In genomic region chr17:39925282-39926134, GRCh38 we compare ENCODE assay signal across 8 cellular contexts. TPM values are rescaled to one million over a fixed set of nuclear protein-coding genes. Genes with fewer than 3 reads are reported as not detected.
A peak's percentile ranks its signal among the peaks of the same experiment; 100 is the strongest.
DNase-seq lines count a peak whose midpoint lies in the region; ATAC-seq and TF ChIP-seq lines count a peak whose summit lies in the region.
"Had no signal": no experiment of that assay in that cellular context is flagged by ENCODE, and none has a peak within 500 bp of the region (broad histone marks: within the 10 kb centered on the region; RNA-seq: fewer than 3 reads in every experiment).

No MANE protein-coding gene starts in this region.

- peak overlapping the region; percentile 86 for H3K4me3 Mint-ChIP-seq in activated T-helper 2 cell treated with anti-CD3 and anti-CD28 coated beads, Interferon-gamma antibody, Interleukin-2, Interleukin-4, amounts not matched to agents 10 μg/mL and 5 μg/mL and 100 μg/mL, durations not matched to agents 14 hours and 24 hours and 36 hours (ENCODE audit: low read depth)

- intact Hi-C loops in activated T-helper 2 cell treated with anti-CD3 and anti-CD28 coated beads, Interferon-gamma antibody, Interleukin-2, Interleukin-4, amounts not matched to agents 10 μg/mL and 5 μg/mL and 100 μg/mL, durations not matched to agents 14 hours and 24 hours and 36 hours (cut with micrococcal nuclease), result loop anchor here (5.0 kb wide), 4 partner anchors 57 to 173 kb away; partner anchors contain the start of genes PSMD3 and ZPBP2

- H3K4me2 ChIP-seq in neural cell (ENCODE audit: low read length), result no peak overlapping the region

- no peaks in the 10 kb centered on the region for H3F3A ChIP-seq in neural cell (ENCODE audit: insufficient read depth, low read length, poor library complexity, severe bottlenecking)

- peak overlapping the region; percentile 84 for H3K9ac ChIP-seq in neural cell (ENCODE audit: low read length)

- H3K9me3 Mint-ChIP-seq in activated T-helper 2 cell treated with anti-CD3 and anti-CD28 coated beads, Interferon-gamma antibody, Interleukin-2, Interleukin-4, amounts not matched to agents 10 μg/mL and 5 μg/mL and 100 μg/mL, durations not matched to agents 14 hours and 24 hours and 36 hours, result no peaks in the 10 kb centered on the region

- H3K9me3 ChIP-seq in neural cell (ENCODE audit: low read length), result no peaks in the 10 kb centered on the region

- no peaks in the 10 kb centered on the region for H3K27me3 ChIP-seq in HL-60 (ENCODE audit: insufficient read depth, poor library complexity, severe bottlenecking)
- no peaks in the 10 kb centered on the region for H3K27me3 ChIP-seq in neural cell (ENCODE audit: insufficient read depth, low read depth, low read length)

- peaks cover 57% of the 10 kb centered on the region for H3K4me1 Mint-ChIP-seq in activated T-helper 2 cell treated with anti-CD3 and anti-CD28 coated beads, Interferon-gamma antibody, Interleukin-2, Interleukin-4, amounts not matched to agents 10 μg/mL and 5 μg/mL and 100 μg/mL, durations not matched to agents 14 hours and 24 hours and 36 hours (ENCODE audit: low read depth)

- H3K36me3 Mint-ChIP-seq in activated T-helper 2 cell treated with anti-CD3 and anti-CD28 coated beads, Interferon-gamma antibody, Interleukin-2, Interleukin-4, amounts not matched to agents 10 μg/mL and 5 μg/mL and 100 μg/mL, durations not matched to agents 14 hours and 24 hours and 36 hours (ENCODE audit: low read depth), result peaks cover 44% of the 10 kb centered on the region

- no peaks in the 10 kb centered on the region for H4K20me1 ChIP-seq in neural cell (ENCODE audit: insufficient read depth)

- H3K79me2 ChIP-seq in neural cell (replicated peaks; ENCODE audit: insufficient read depth, low read length), result peaks cover 15% of the 10 kb centered on the region

- ATAC-seq in GM21423 (IDR thresholded peaks at IDR 0.05; ENCODE audit: unreplicated experiment), result no peak
- no peak for ATAC-seq in HG03378 (IDR thresholded peaks at IDR 0.05; ENCODE audit: unreplicated experiment)

- TF ChIP-seq CTCF in HL-60 (IDR thresholded peaks at IDR 0.05; ENCODE audit: insufficient read depth, low read length), result no peak
- no peak for TF ChIP-seq CTCF in neural cell (IDR thresholded peaks at IDR 0.05; ENCODE audit: poor library complexity, severe bottlenecking)

- no peaks in the 10 kb centered on the region for H3K27me3 Mint-ChIP-seq in activated T-helper 2 cell treated with anti-CD3 and anti-CD28 coated beads, Interferon-gamma antibody, Interleukin-2, Interleukin-4, amounts not matched to agents 10 μg/mL and 5 μg/mL and 100 μg/mL, durations not matched to agents 14 hours and 24 hours and 36 hours (ENCODE audit: low read depth)

- TF ChIP-seq RAD21 in neural cell (conservative IDR thresholded peaks at IDR 0.05), result no peak

- peak overlapping the region; percentile 76 for H3K27ac ChIP-seq in HL-60 (replicated peaks)
- no peak overlapping the region for H3K27ac ChIP-seq in neural cell (ENCODE audit: low read length)

- no peak for DNase-seq in HL-60 (ENCODE audit: low read depth in 1 of 2, low spot score in 1 of 2)
- no peak for DNase-seq in activated T-helper 2 cell treated with anti-CD3 and anti-CD28 coated beads, Interferon-gamma antibody, Interleukin-2, Interleukin-4, amounts not matched to agents 10 μg/mL and 5 μg/mL and 100 μg/mL, durations not matched to agents 14 hours and 24 hours and 36 hours (ENCODE audit: low spot score)
- DNase-seq in retina, result no peak
- DNase-seq: NCI-H1417 had no signal

- H3K4me3 ChIP-seq in HL-60 (replicated peaks; ENCODE audit: insufficient read depth, low read length), result no peak overlapping the region
- peak overlapping the region; percentile 73 for H3K4me3 ChIP-seq in neural cell (ENCODE audit: low read length)

- peak overlapping the region; percentile 89 for H3K27ac Mint-ChIP-seq in activated T-helper 2 cell treated with anti-CD3 and anti-CD28 coated beads, Interferon-gamma antibody, Interleukin-2, Interleukin-4, amounts not matched to agents 10 μg/mL and 5 μg/mL and 100 μg/mL, durations not matched to agents 14 hours and 24 hours and 36 hours

- H3K9me2 ChIP-seq in neural cell (ENCODE audit: insufficient read depth, low read length), result no peaks in the 10 kb centered on the region

- TF ChIP-seq EP300 in neural cell (conservative IDR thresholded peaks at IDR 0.05; ENCODE audit: poor library complexity, severe bottlenecking), result no peak

- H3K36me3 ChIP-seq in neural cell (ENCODE audit: insufficient read depth, low read length), result no peaks in the 10 kb centered on the region

- H2AFZ ChIP-seq in neural cell (ENCODE audit: low read depth, low read length), result no peak overlapping the region

TF ChIP-seq in neural cell, 6 proteins besides CTCF, POLR2A, EP300 and RAD21:
- no peak for TF ChIP-seq TAF1 (IDR thresholded peaks at IDR 0.05; ENCODE audit: low read depth)
- TF ChIP-seq MXI1 (conservative IDR thresholded peaks at IDR 0.05; ENCODE audit: poor library complexity, severe bottlenecking), result no peak
- TF ChIP-seq POLR2AphosphoS5 (IDR thresholded peaks at IDR 0.05), result no peak
- TF ChIP-seq REST (IDR thresholded peaks at IDR 0.05; ENCODE audit: borderline replicate concordance), result no peak
- no peak for TF ChIP-seq EZH2 (IDR thresholded peaks at IDR 0.05; ENCODE audit: borderline replicate concordance, insufficient read depth, low read length, poor library complexity, severe bottlenecking)
- TF ChIP-seq SMC3 (conservative IDR thresholded peaks at IDR 0.05; ENCODE audit: poor library complexity), result no peak

RNA-seq across cellular contexts. Expression of gene ORMDL3, which starts 1.9 kb away (rescaled TPM):
- 66.1 and 74.3 TPM in 2 replicates for total RNA-seq in activated T-helper 2 cell treated with anti-CD3 and anti-CD28 coated beads, Interferon-gamma antibody, Interleukin-2, Interleukin-4, amounts not matched to agents 10 μg/mL and 5 μg/mL and 100 μg/mL, durations not matched to agents 14 hours and 24 hours and 36 hours
- 90.1 and 97.1 TPM in 2 replicates for polyA plus RNA-seq in neural cell
- polyA minus RNA-seq in neural cell, result 47.7 and 55.5 TPM in 2 replicates

RNA-seq across cellular contexts. Expression of gene LRRC3C, which starts 2.0 kb away (rescaled TPM):
- not detected in 2 replicates for total RNA-seq in activated T-helper 2 cell treated with anti-CD3 and anti-CD28 coated beads, Interferon-gamma antibody, Interleukin-2, Interleukin-4, amounts not matched to agents 10 μg/mL and 5 μg/mL and 100 μg/mL, durations not matched to agents 14 hours and 24 hours and 36 hours
- polyA plus RNA-seq in neural cell, result not detected in 2 replicates
- not detected in 2 replicates for polyA minus RNA-seq in neural cell
- total RNA-seq: mesenteric fat pad had no signal

RNA-seq across cellular contexts. Expression of gene GSDMB, which starts 7.1 kb away (rescaled TPM):
- total RNA-seq in activated T-helper 2 cell treated with anti-CD3 and anti-CD28 coated beads, Interferon-gamma antibody, Interleukin-2, Interleukin-4, amounts not matched to agents 10 μg/mL and 5 μg/mL and 100 μg/mL, durations not matched to agents 14 hours and 24 hours and 36 hours, result 24.6 and 26.3 TPM in 2 replicates
- polyA plus RNA-seq in neural cell, result 22.7 and 40.2 TPM in 2 replicates
- polyA minus RNA-seq in neural cell, result 11.0 and 11.1 TPM in 2 replicates

RNA-seq across cellular contexts. Expression of gene GSDMA, which starts 37.3 kb away (rescaled TPM):
- total RNA-seq in activated T-helper 2 cell treated with anti-CD3 and anti-CD28 coated beads, Interferon-gamma antibody, Interleukin-2, Interleukin-4, amounts not matched to agents 10 μg/mL and 5 μg/mL and 100 μg/mL, durations not matched to agents 14 hours and 24 hours and 36 hours, result 0.11 and 0.53 TPM in 2 replicates
- polyA plus RNA-seq in neural cell, result not detected in 2 replicates
- polyA minus RNA-seq in neural cell, result not detected in 2 replicates

RNA-seq across cellular contexts. Expression of gene PSMD3, which starts 55.1 kb away (rescaled TPM):
- 193 and 196 TPM in 2 replicates for total RNA-seq in activated T-helper 2 cell treated with anti-CD3 and anti-CD28 coated beads, Interferon-gamma antibody, Interleukin-2, Interleukin-4, amounts not matched to agents 10 μg/mL and 5 μg/mL and 100 μg/mL, durations not matched to agents 14 hours and 24 hours and 36 hours
- 117 and 139 TPM in 2 replicates for polyA plus RNA-seq in neural cell
- polyA minus RNA-seq in neural cell, result 77.2 and 88.6 TPM in 2 replicates
